8 cellular contexts compared by ENCODE assay signal in genomic region chr13:114129649-114130062, GRCh38. TPM values are rescaled to one million over a fixed set of nuclear protein-coding genes. Genes with fewer than 3 reads are reported as not detected.
DNase-seq lines count a peak whose midpoint lies in the region; ATAC-seq and TF ChIP-seq lines count a peak whose summit lies in the region.

No MANE protein-coding gene starts in this region.

- H3K9me3 ChIP-seq in A673 (ENCODE audit: low read depth, low read length, poor library complexity, severe bottlenecking), result no peaks in the 10 kb centered on the region

- peaks cover 0 to 15% of the 10 kb centered on the region in 2 donors for H3K9me3 Mint-ChIP-seq in activated naive CD4-positive, alpha-beta T cell treated with anti-CD3 and anti-CD28 coated beads, Interleukin-2, amount 50 U/mL, for 72 hours
- no peaks in the 10 kb centered on the region for H3K9me3 Mint-ChIP-seq in mesothelial cell of epicardium

- POLR2A ChIA-PET in A673 (lab: Charles Lee; ENCODE audit: low non-redundant PET), result no interaction called here

- H3K27ac Mint-ChIP-seq in activated naive CD4-positive, alpha-beta T cell treated with anti-CD3 and anti-CD28 coated beads, Interleukin-2, amount 50 U/mL, for 72 hours, result peak overlapping the region; percentile 95 to 97
- H3K27ac Mint-ChIP-seq in mesothelial cell of epicardium, result no peak overlapping the region

- H3K4me3 Mint-ChIP-seq in mesothelial cell of epicardium, result peak overlapping the region; percentile 5

- DNase-seq in A673 (ENCODE audit: low spot score), result no peak
- peak; percentile 73 for DNase-seq in Jurkat, Clone E6-1 (ENCODE audit: low read depth, low spot score)
- DNase-seq in activated naive CD4-positive, alpha-beta T cell treated with anti-CD3 and anti-CD28 coated beads, Interleukin-2, amount 50 U/mL, for 72 hours (ENCODE audit: low spot score in 2 of 2), result no peak
- DNase-seq in mesothelial cell of epicardium (ENCODE audit: low spot score in 2 of 2, unreplicated experiment in 2 of 2), result no peak
- no peak for DNase-seq in activated gamma-delta T cell treated with Interleukin-2 at 50 U/mL for 16 hours

- peak overlapping the region; percentile 94 for H3K27ac ChIP-seq in A673 (ENCODE audit: low read depth, low read length, poor library complexity, severe bottlenecking)

- H3K4me1 Mint-ChIP-seq in mesothelial cell of epicardium, result peaks cover 40% of the 10 kb centered on the region

- ATAC-seq in activated naive CD4-positive, alpha-beta T cell treated with anti-CD3 and anti-CD28 coated beads, Interleukin-2, amount 50 U/mL, for 72 hours, result peak; percentile 4 to 20
- ATAC-seq in HG03342 (IDR thresholded peaks at IDR 0.05; ENCODE audit: unreplicated experiment) (no peak), HG03354 (IDR thresholded peaks at IDR 0.05; ENCODE audit: poor library complexity, severe bottlenecking, unreplicated experiment) (no peak), HG03025 (IDR thresholded peaks at IDR 0.05; ENCODE audit: low FRiP score, unreplicated experiment) (no peak)

- intact Hi-C loops in A673 (cut with micrococcal nuclease; ENCODE audit: unreplicated experiment), result loop anchor here (5.0 kb wide), 1 partner anchor 98 kb away; no protein-coding TSS in a partner anchor

- peaks cover 28% of the 10 kb centered on the region for H3K27me3 Mint-ChIP-seq in mesothelial cell of epicardium (ENCODE audit: low read depth)

- BruUV-seq in A673 (replicated peaks; lab: Mats Ljungman, UMichigan), result no TSS peak

- H3K4me3 ChIP-seq in A673 (ENCODE audit: low read depth, low read length, poor library complexity, severe bottlenecking), result no peak overlapping the region
- H3K4me3 ChIP-seq in Jurkat, Clone E6-1 (ENCODE audit: low read length), result peak overlapping the region; percentile 82

- peaks cover 20 to 49% of the 10 kb centered on the region in 2 donors for H3K36me3 Mint-ChIP-seq in activated naive CD4-positive, alpha-beta T cell treated with anti-CD3 and anti-CD28 coated beads, Interleukin-2, amount 50 U/mL, for 72 hours
- no peaks in the 10 kb centered on the region for H3K36me3 Mint-ChIP-seq in mesothelial cell of epicardium

- TF ChIP-seq CTCF in A673 (conservative IDR thresholded peaks at IDR 0.05; ENCODE audit: low read depth, low read length), result no peak
- TF ChIP-seq CTCF in mesothelial cell of epicardium (IDR thresholded peaks at IDR 0.05; ENCODE audit: unreplicated experiment), result no peak

- no peaks in the 10 kb centered on the region for H3K27me3 ChIP-seq in A673 (replicated peaks; ENCODE audit: insufficient read depth, low read depth, low read length, poor library complexity)

- no peaks in the 10 kb centered on the region for H3K36me3 ChIP-seq in A673 (ENCODE audit: insufficient read depth, low read length, poor library complexity, severe bottlenecking)

- H3K4me1 ChIP-seq in A673 (ENCODE audit: insufficient read depth, low read length, poor library complexity, severe bottlenecking), result peaks cover 49% of the 10 kb centered on the region

- CTCF ChIA-PET in A673 (lab: Charles Lee), result no interaction called here

RNA-seq across cellular contexts. Expression of gene RASA3, which starts 2.8 kb away (rescaled TPM):
- total RNA-seq in A673 (2021) (22.1 and 24.1 TPM in 2 replicates), mesothelial cell of epicardium (13.5 to 14.6 TPM (median 13.7 TPM) in 3 replicates)
- polyA plus RNA-seq in Jurkat, Clone E6-1 (2012; ENCODE audit: insufficient read depth, insufficient read length), result 19.0 TPM
- total RNA-seq in activated naive CD4-positive, alpha-beta T cell treated with anti-CD3 and anti-CD28 coated beads, Interleukin-2, amount 50 U/mL, for 72 hours, result 10 to 100 TPM; 39.4 to 44.1 TPM

RNA-seq across cellular contexts. Expression of gene CFAP97D2, which starts 49.4 kb away (rescaled TPM):
- total RNA-seq in A673 (2021) (not detected in 2 replicates), mesothelial cell of epicardium (not detected in 3 replicates)
- polyA plus RNA-seq in Jurkat, Clone E6-1 (2012; ENCODE audit: insufficient read depth, insufficient read length), result not detected
- total RNA-seq in activated naive CD4-positive, alpha-beta T cell treated with anti-CD3 and anti-CD28 coated beads, Interleukin-2, amount 50 U/mL, for 72 hours, result not detected

Comparison
In these comparisons a context has a peak if more than half of its experiments do, and no peak if none do; other contexts are left out.
1. ATAC-seq: peak in activated naive CD4-positive, alpha-beta T cell treated with anti-CD3 and anti-CD28 coated beads, Interleukin-2, amount 50 U/mL, for 72 hours (2 of 2); none in HG03342 (single experiment), HG03354 (single experiment) and HG03025 (single experiment).